ENCODE assay signal across 1 cellular context in the genomic region with DNA sequence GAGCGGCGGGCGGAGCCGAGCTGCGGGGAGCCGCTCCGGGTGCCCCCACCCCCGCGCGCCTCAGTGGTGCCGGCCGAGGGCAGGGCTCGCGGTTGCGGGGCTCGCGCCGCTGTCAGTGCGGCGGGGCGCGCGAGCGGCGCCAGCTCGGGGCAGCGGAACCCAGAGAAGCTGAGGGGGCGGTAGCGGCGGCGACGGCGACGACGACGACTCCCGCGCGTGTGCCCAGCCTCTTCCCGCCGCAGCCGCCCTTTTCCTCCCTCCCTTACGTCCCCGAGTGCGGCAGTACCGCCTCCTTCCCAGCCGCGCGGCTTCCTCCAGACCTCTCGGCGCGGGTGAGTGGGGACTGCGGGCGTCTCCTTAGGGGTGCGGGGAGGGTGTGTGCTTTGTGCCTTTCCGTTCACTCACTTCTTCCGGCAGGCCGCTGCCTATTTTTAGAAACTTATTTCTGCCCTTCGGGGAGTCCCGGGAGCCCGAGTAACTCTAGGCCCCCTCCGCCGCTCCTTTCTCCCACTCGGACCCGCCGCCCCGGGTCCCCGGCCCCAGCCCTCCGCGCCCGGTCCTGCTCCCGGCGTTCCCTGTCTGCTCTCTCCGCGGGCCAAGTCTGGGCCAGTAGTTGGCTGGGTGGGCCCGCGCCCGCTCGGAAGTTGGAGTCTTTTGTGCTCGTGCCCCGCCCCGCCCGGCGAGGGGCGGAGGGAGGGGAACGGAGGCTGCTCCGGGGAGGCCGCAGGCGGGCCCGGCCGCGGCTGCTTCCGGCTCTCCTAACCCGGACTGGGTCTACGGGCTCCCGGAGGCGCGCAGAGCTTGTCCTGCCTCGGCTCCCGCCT.
TF ChIP-seq lines count a peak whose summit lies in the region.

TSS of gene RALY (plus strand) at position 112 of the 824 bp plus-strand sequence. CDS start 78,164 bp downstream, outside the sequence.

TF ChIP-seq in HepG2, 621 proteins besides CTCF, POLR2A, EP300 and RAD21 (continued from another document and continues in another):
- TF ChIP-seq CSRNP2 (CRISPR knock-in tag; conservative IDR thresholded peaks at IDR 0.05; ENCODE audit: low read depth) = no peak
- peak; percentile 53; the same call in 1 of the 2 replicates for TF ChIP-seq SIX4 (CRISPR knock-in tag; IDR thresholded peaks at IDR 0.05)
- TF ChIP-seq TP53 (CRISPR knock-in tag; conservative IDR thresholded peaks at IDR 0.05) = no peak; the same call in 1 of the 2 replicates
- TF ChIP-seq ZBTB34 (CRISPR knock-in tag; IDR thresholded peaks at IDR 0.05) = 0 out of 2 replicates have a peak, but pooled peaks have one; percentile 76
- peak; percentile 97 for TF ChIP-seq ATF7-NPFF (CRISPR knock-in tag; IDR thresholded peaks at IDR 0.05; ENCODE audit: low read depth)
- TF ChIP-seq TMF1 (CRISPR knock-in tag; IDR thresholded peaks at IDR 0.05; ENCODE audit: low read depth) = peak; percentile 90
- no peak for TF ChIP-seq CC2D1A (CRISPR knock-in tag; IDR thresholded peaks at IDR 0.05)
- TF ChIP-seq ZNF335 (CRISPR knock-in tag; IDR thresholded peaks at IDR 0.05) = peak; percentile 28; the same call in 1 of the 2 replicates
- TF ChIP-seq, protein P1, sequence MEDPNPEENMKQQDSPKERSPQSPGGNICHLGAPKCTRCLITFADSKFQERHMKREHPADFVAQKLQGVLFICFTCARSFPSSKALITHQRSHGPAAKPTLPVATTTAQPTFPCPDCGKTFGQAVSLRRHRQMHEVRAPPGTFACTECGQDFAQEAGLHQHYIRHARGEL (CRISPR knock-in tag; IDR thresholded peaks at IDR 0.05) = 0 out of 2 replicates have a peak, but pooled peaks have one; percentile 76
- TF ChIP-seq TFAP4 (IDR thresholded peaks at IDR 0.05; ENCODE audit: borderline replicate concordance, low read depth) = peak; percentile 66; the same call in 1 of the 2 replicates
- no peak for TF ChIP-seq DBP (CRISPR knock-in tag; IDR thresholded peaks at IDR 0.05; ENCODE audit: not compliant biosample characterization)
- TF ChIP-seq ATF5 (CRISPR knock-in tag; IDR thresholded peaks at IDR 0.05; ENCODE audit: low read depth) = peak; percentile 80
- TF ChIP-seq ZFYVE20 (CRISPR knock-in tag; IDR thresholded peaks at IDR 0.05; ENCODE audit: borderline replicate concordance, low read depth) = peak; percentile 95
- peak; percentile 88; the same call in 1 of the 2 replicates for TF ChIP-seq ZNF333 (CRISPR knock-in tag; IDR thresholded peaks at IDR 0.05; ENCODE audit: borderline replicate concordance)
- TF ChIP-seq ZNF570 (CRISPR knock-in tag; IDR thresholded peaks at IDR 0.05; ENCODE audit: borderline replicate concordance) = no peak
- peak; percentile 98 for TF ChIP-seq KMT2A (CRISPR knock-in tag; IDR thresholded peaks at IDR 0.05)
- peak; percentile 40; the same call in 1 of the 2 replicates for TF ChIP-seq ZNF143 (CRISPR knock-in tag; IDR thresholded peaks at IDR 0.05)
- no peak for TF ChIP-seq HHEX (CRISPR knock-in tag; IDR thresholded peaks at IDR 0.05)
- peak; percentile 87 for TF ChIP-seq DRAP1 (CRISPR knock-in tag; IDR thresholded peaks at IDR 0.05)
- TF ChIP-seq KDM6A (CRISPR knock-in tag; IDR thresholded peaks at IDR 0.05; ENCODE audit: low read depth) = peak; percentile 17; the same call in 1 of the 2 replicates
- peak; percentile 79 for TF ChIP-seq ZNF800 (CRISPR knock-in tag; IDR thresholded peaks at IDR 0.05)
- TF ChIP-seq ZBTB1 (CRISPR knock-in tag; IDR thresholded peaks at IDR 0.05; ENCODE audit: borderline replicate concordance) = 0 out of 2 replicates have a peak, but pooled peaks have one; percentile 13
- TF ChIP-seq NCOR1 (IDR thresholded peaks at IDR 0.05; ENCODE audit: borderline replicate concordance, low read length) = 0 out of 2 replicates have a peak, but pooled peaks have one; percentile 20
- peak; percentile 92 for TF ChIP-seq KDM2A (CRISPR knock-in tag; IDR thresholded peaks at IDR 0.05; ENCODE audit: borderline replicate concordance, low read depth)
- peak; percentile 82 for TF ChIP-seq DR1 (CRISPR knock-in tag; IDR thresholded peaks at IDR 0.05)
- TF ChIP-seq FLYWCH1 (CRISPR knock-in tag; IDR thresholded peaks at IDR 0.05) = peak; percentile 72; the same call in 1 of the 2 replicates
- peak; percentile 94 for TF ChIP-seq CHCHD3 (CRISPR knock-in tag; IDR thresholded peaks at IDR 0.05)
- no peak for TF ChIP-seq ZNF251 (CRISPR knock-in tag; IDR thresholded peaks at IDR 0.05)
- peak; percentile 34; the same call in 1 of the 2 replicates for TF ChIP-seq ZNF782 (CRISPR knock-in tag; IDR thresholded peaks at IDR 0.05; ENCODE audit: borderline replicate concordance)
- TF ChIP-seq BCL6 (CRISPR knock-in tag; IDR thresholded peaks at IDR 0.05) = peak; percentile 16; the same call in 1 of the 2 replicates
- TF ChIP-seq ZNF18 (CRISPR knock-in tag; IDR thresholded peaks at IDR 0.05; ENCODE audit: insufficient replicate concordance) = peak; percentile 58
- no peak for TF ChIP-seq NFE2L2 (IDR thresholded peaks at IDR 0.05; ENCODE audit: low read length)
- TF ChIP-seq ZZZ3 (CRISPR knock-in tag; IDR thresholded peaks at IDR 0.05; ENCODE audit: borderline replicate concordance) = peak; percentile 63
- peak; percentile 38; the same call in 1 of the 2 replicates for TF ChIP-seq MLXIP (CRISPR knock-in tag; IDR thresholded peaks at IDR 0.05; ENCODE audit: borderline replicate concordance)
- peak; percentile 80 for TF ChIP-seq KAT7 (CRISPR knock-in tag; IDR thresholded peaks at IDR 0.05; ENCODE audit: borderline replicate concordance)
- peak; percentile 44 for TF ChIP-seq RARA (CRISPR knock-in tag; IDR thresholded peaks at IDR 0.05)
- TF ChIP-seq, protein P2, sequence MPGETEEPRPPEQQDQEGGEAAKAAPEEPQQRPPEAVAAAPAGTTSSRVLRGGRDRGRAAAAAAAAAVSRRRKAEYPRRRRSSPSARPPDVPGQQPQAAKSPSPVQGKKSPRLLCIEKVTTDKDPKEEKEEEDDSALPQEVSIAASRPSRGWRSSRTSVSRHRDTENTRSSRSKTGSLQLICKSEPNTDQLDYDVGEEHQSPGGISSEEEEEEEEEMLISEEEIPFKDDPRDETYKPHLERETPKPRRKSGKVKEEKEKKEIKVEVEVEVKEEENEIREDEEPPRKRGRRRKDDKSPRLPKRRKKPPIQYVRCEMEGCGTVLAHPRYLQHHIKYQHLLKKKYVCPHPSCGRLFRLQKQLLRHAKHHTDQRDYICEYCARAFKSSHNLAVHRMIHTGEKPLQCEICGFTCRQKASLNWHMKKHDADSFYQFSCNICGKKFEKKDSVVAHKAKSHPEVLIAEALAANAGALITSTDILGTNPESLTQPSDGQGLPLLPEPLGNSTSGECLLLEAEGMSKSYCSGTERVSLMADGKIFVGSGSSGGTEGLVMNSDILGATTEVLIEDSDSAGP (CRISPR knock-in tag; IDR thresholded peaks at IDR 0.05; ENCODE audit: borderline replicate concordance) = peak; percentile 69
- TF ChIP-seq MAX (IDR thresholded peaks at IDR 0.05) = peak; percentile 20; the same call in 1 of the 2 replicates
- peak; percentile 43 for TF ChIP-seq JARID2 (CRISPR knock-in tag; IDR thresholded peaks at IDR 0.05; ENCODE audit: insufficient replicate concordance)
- no peak for TF ChIP-seq ARNT (IDR thresholded peaks at IDR 0.05)
